In genomic region chr12:51326762-51327439, GRCh38 we compare ENCODE assay signal across 7 cellular contexts. TPM values are rescaled to one million over a fixed set of nuclear protein-coding genes. Genes with fewer than 3 reads are reported as not detected.
DNase-seq lines count a peak whose midpoint lies in the region; ATAC-seq and TF ChIP-seq lines count a peak whose summit lies in the region.

No MANE protein-coding gene starts in this region.

- POLR2A ChIA-PET in T-cell (lab: Charles Lee) = interaction anchor here (0.7 to 1.6 kb wide), 2 partner anchors 8 to 16 kb away, joined by 3 to 5 read pairs; no protein-coding TSS in a partner anchor

- peaks cover 81 to 89% (median 85%) of the 10 kb centered on the region in 3 donors for H3K4me1 Mint-ChIP-seq in T-cell

- peak; percentile 18 for TF ChIP-seq POLR2A in GM18505 (IDR thresholded peaks at IDR 0.05; ENCODE audit: borderline replicate concordance, extremely low read depth, insufficient read depth, insufficient read length)

- H3K9me3 ChIP-seq in skeletal muscle tissue (ENCODE audit: control insufficient read depth in 3 of 3, low read length in 3 of 3) = no peaks in the 10 kb centered on the region

- no peaks in the 10 kb centered on the region for H3K27me3 ChIP-seq in skeletal muscle tissue (ENCODE audit: control insufficient read depth in 3 of 3, insufficient read depth in 3 of 3, low read length in 3 of 3)

- H3K27me3 Mint-ChIP-seq in T-cell = no peaks in the 10 kb centered on the region

- H3K4me1 ChIP-seq in skeletal muscle tissue (ENCODE audit: control insufficient read depth in 3 of 3, insufficient read depth in 3 of 3, low read length in 3 of 3) = peaks cover 0 to 14% (median under 1%) of the 10 kb centered on the region in 3 donors

- no peak for DNase-seq in T-cell
- DNase-seq in foreskin melanocyte = peak; percentile 80
- no peak for DNase-seq in HT-29 (ENCODE audit: low spot score)
- DNase-seq in NCI-H1105 treated with DMSO at 0.1 percent for 48 hours (lab: John Stamatoyannopoulos, UW) = no peak

- H3K27ac ChIP-seq in skeletal muscle tissue (ENCODE audit: low read depth, low read length) = peak overlapping the region; percentile 30

- no peaks in the 10 kb centered on the region for H3K9me3 Mint-ChIP-seq in T-cell

- CTCF ChIA-PET in T-cell (lab: Charles Lee) = interaction anchor here (1.3 to 1.6 kb wide), 2 partner anchors 14 kb away, joined by 3 to 6 read pairs; no protein-coding TSS in a partner anchor

- peaks cover 13% of the 10 kb centered on the region for H3K36me3 Mint-ChIP-seq in T-cell

- peak overlapping the region; percentile 87 to 98 for H3K27ac Mint-ChIP-seq in T-cell

- H3K9ac ChIP-seq in skeletal muscle tissue (ENCODE audit: low read depth in 1 of 3, low read length in 3 of 3) = no peak overlapping the region

- no peaks in the 10 kb centered on the region for H3K36me3 ChIP-seq in skeletal muscle tissue (ENCODE audit: control insufficient read depth in 3 of 3, insufficient read depth in 3 of 3, low read length in 3 of 3)

- no peak overlapping the region for H3K4me3 ChIP-seq in skeletal muscle tissue (ENCODE audit: low read length in 3 of 3)

- H3K4me3 Mint-ChIP-seq in T-cell = peak overlapping the region; percentile 49 to 71 (median 54)

- ATAC-seq in GM18505 (IDR thresholded peaks at IDR 0.05; ENCODE audit: unreplicated experiment) = peak; percentile 47
- peak; percentile 49 for ATAC-seq in HG03095 (IDR thresholded peaks at IDR 0.05; ENCODE audit: unreplicated experiment)
- no peak for ATAC-seq in T-cell (replicated peaks in 1 of 4)

RNA-seq across cellular contexts. Expression of gene BIN2, which starts 2.9 kb away (rescaled TPM):
- total RNA-seq in T-cell (100 to 1,000 TPM; 196 to 240 (median 202) TPM), skeletal muscle tissue (3.1 TPM)
- total RNA-seq in HT-29 (2014; rRNA removed; shearing (Covaris generic)) = 0.42 and 0.56 TPM in 2 replicates

RNA-seq across cellular contexts. Expression of gene CELA1, which starts 19.6 kb away (rescaled TPM):
- total RNA-seq in T-cell (1 to 10 TPM in 2 of 5 donors, under 1 TPM in 3; 0.47 to 3.5 (median 0.88) TPM), skeletal muscle tissue (not detected)
- total RNA-seq in HT-29 (2014; rRNA removed; shearing (Covaris generic)) = not detected in 2 replicates

RNA-seq across cellular contexts. Expression of gene SMAGP, which starts 56.7 kb away (rescaled TPM):
- total RNA-seq in T-cell = 1 to 10 TPM; 3.2 to 5.3 (median 3.6) TPM
- total RNA-seq in skeletal muscle tissue = 2.1 TPM
- 93.2 and 125 TPM in 2 replicates for total RNA-seq in HT-29 (2014; rRNA removed; shearing (Covaris generic))

Comparison
In these comparisons a context has a peak if more than half of its experiments do, and no peak if none do; other contexts are left out.
1. ATAC-seq: peak in GM18505 (single experiment) and HG03095 (single experiment); none in T-cell (0 of 4).
2. RNA of gene BIN2, which starts 2.9 kb away (total RNA-seq): 196 to 240 TPM in T-cell; 3.1 TPM in skeletal muscle tissue (single experiment) and 0.42 to 0.56 TPM in HT-29; every median in the first group is over 10 times any median in the second.
3. RNA of gene SMAGP, which starts 56.7 kb away (total RNA-seq): 93.2 to 125 TPM in HT-29; 3.2 to 5.3 TPM in T-cell and 2.1 TPM in skeletal muscle tissue (single experiment); every median in the first group is over 10 times any median in the second.